In genomic region chr5:179297026-179297425, GRCh38 we compare ENCODE assay signal across 18 cellular contexts. TPM values are rescaled to one million over a fixed set of nuclear protein-coding genes. Genes with fewer than 3 reads are reported as not detected.
"Had no signal": no experiment of that assay in that cellular context is flagged by ENCODE, and none has a peak within 500 bp of the region (broad histone marks: within the 10 kb centered on the region; RNA-seq: fewer than 3 reads in every experiment).

No MANE protein-coding gene starts in this region.

- ATAC-seq: activated T-cell treated with anti-CD3 and anti-CD28 coated beads, Interleukin-2, amount 50 U/mL, for 72 hours; effector memory CD8-positive, alpha-beta T cell; left colon had no signal

- DNase-seq: activated CD4-positive, alpha-beta T cell treated with anti-CD3 and anti-CD28 coated beads for 1 hour; activated CD8-positive, alpha-beta memory T cell treated with anti-CD3 and anti-CD28 coated beads for 24 hours; activated T-cell treated with anti-CD3 and anti-CD28 coated beads, Interleukin-2, amount 50 U/mL, for 72 hours; dermis blood vessel endothelial cell; effector memory CD8-positive, alpha-beta T cell; left colon; mammary epithelial cell; stimulated activated CD4-positive, alpha-beta T cell treated with anti-CD3 and anti-CD28 coated beads, Interleukin-2, amount 100 ng/mL, for 48 hours; stomach; testis; WERI-Rb-1 had no signal

- H3K27ac ChIP-seq: hepatocyte, neutrophil, parathyroid adenoma, SK-N-MC, stomach, testis, WERI-Rb-1 had no signal

- H3K27ac Mint-ChIP-seq: activated naive CD4-positive, alpha-beta T cell treated with anti-CD3 and anti-CD28 coated beads, Interleukin-2, amount 50 U/mL, for 24 hours; activated T-cell treated with anti-CD3 and anti-CD28 coated beads, Interleukin-2, amount 50 U/mL, for 72 hours; effector memory CD8-positive, alpha-beta T cell; type B pancreatic cell had no signal

- H3K9me3 Mint-ChIP-seq: activated naive CD4-positive, alpha-beta T cell treated with anti-CD3 and anti-CD28 coated beads, Interleukin-2, amount 50 U/mL, for 24 hours; type B pancreatic cell had no signal

- H3K4me1 ChIP-seq: parathyroid adenoma had no signal

- H3K4me3 ChIP-seq: hepatocyte, SK-N-MC, stomach, testis had no signal

- H3K9me3 ChIP-seq: neutrophil, testis had no signal

- H3K27me3 ChIP-seq: hepatocyte, neutrophil, testis had no signal

- H3K36me3 Mint-ChIP-seq: activated naive CD4-positive, alpha-beta T cell treated with anti-CD3 and anti-CD28 coated beads, Interleukin-2, amount 50 U/mL, for 24 hours; type B pancreatic cell had no signal

- H3K36me3 ChIP-seq: neutrophil, stomach, WERI-Rb-1 had no signal

- H3K9ac ChIP-seq: parathyroid adenoma had no signal

RNA-seq across cellular contexts. Expression of gene ADAMTS2, which starts 48.2 kb away (rescaled TPM):
- total RNA-seq: activated T-cell treated with anti-CD3 and anti-CD28 coated beads, Interleukin-2, amount 50 U/mL, for 72 hours; T-helper 2 cell treated with Interferon-gamma antibody and Interleukin-4, amounts not matched to agents 100 ng/mL and 5 ng/mL, for 36 hours had no signal
